29 cellular contexts compared by ENCODE assay signal in genomic region chr13:95432141-95432540, GRCh38.
"Had no signal": no experiment of that assay in that cellular context is flagged by ENCODE, and none has a peak within 500 bp of the region (broad histone marks: within the 10 kb centered on the region; RNA-seq: fewer than 3 reads in every experiment).

No MANE protein-coding gene starts in this region.

- H3K27ac Mint-ChIP-seq: immature natural killer cell; naive thymus-derived CD8-positive, alpha-beta T cell; progenitor cell of endocrine pancreas; stimulated activated naive CD8-positive, alpha-beta T cell treated with anti-CD3 and anti-CD28 coated beads, Interleukin-15, Interleukin-2, amounts not matched to agents 100 ng/mL and 50 ng/mL, for 24 hours; type B pancreatic cell had no signal

- H3K27me3 ChIP-seq: left lung, ovary, right atrium auricular region, suprapubic skin, tibial artery, uterus had no signal

- H3K36me3 ChIP-seq: left lung, lower lobe of right lung, ovary, right atrium auricular region, suprapubic skin, thoracic aorta, tibial artery, uterus had no signal

- DNase-seq: hypothalamus; immature natural killer cell; kidney; left colon; left lung; lower lobe of right lung; mammary epithelial cell; mesenchymal stem cell; naive thymus-derived CD8-positive, alpha-beta T cell; occipital lobe; ovary; stimulated activated CD4-positive, alpha-beta T cell treated with anti-CD3 and anti-CD28 coated beads, Interleukin-12 subunit alpha, Interleukin-12 subunit beta, amount 100 ng/mL, for 4 hours; stimulated activated CD4-positive, alpha-beta T cell treated with anti-CD3 and anti-CD28 coated beads, Interleukin-15, amount 100 ng/mL, for 24 hours; stimulated activated CD4-positive, alpha-beta T cell treated with anti-CD3 and anti-CD28 coated beads, Interleukin-2, amount 100 ng/mL, for 24 hours; stimulated activated CD4-positive, alpha-beta T cell treated with anti-CD3 and anti-CD28 coated beads, Interleukin-4, amount 100 ng/mL, for 1 hour; stimulated activated naive CD4-positive, alpha-beta T cell; tibial artery; uterus had no signal

- H3K36me3 Mint-ChIP-seq: immature natural killer cell; naive thymus-derived CD8-positive, alpha-beta T cell; type B pancreatic cell had no signal

- FAIRE-seq: islet of Langerhans, kidney had no signal

- H3K27me3 Mint-ChIP-seq: progenitor cell of endocrine pancreas; stimulated activated naive CD8-positive, alpha-beta T cell treated with anti-CD3 and anti-CD28 coated beads, Interleukin-15, Interleukin-2, amounts not matched to agents 100 ng/mL and 50 ng/mL, for 24 hours; type B pancreatic cell had no signal

- H3K4me1 Mint-ChIP-seq: immature natural killer cell; naive thymus-derived CD8-positive, alpha-beta T cell; nephron; neural crest cell had no signal

- H3K4me3 ChIP-seq: left lung, lower lobe of right lung, ovary, right atrium auricular region, skin epidermis, suprapubic skin, thoracic aorta, tibial artery, uterus had no signal

- H3K4me3 Mint-ChIP-seq: immature natural killer cell; naive thymus-derived CD8-positive, alpha-beta T cell; nephron; neural crest cell; stimulated activated naive CD8-positive, alpha-beta T cell treated with anti-CD3 and anti-CD28 coated beads, Interleukin-15, Interleukin-2, amounts not matched to agents 100 ng/mL and 50 ng/mL, for 24 hours; type B pancreatic cell had no signal

- H3K27ac ChIP-seq: left lung, lower lobe of right lung, ovary, right atrium auricular region, skin epidermis, suprapubic skin, thoracic aorta, tibial artery, uterus had no signal

- H3K9me3 ChIP-seq: left lung, lower lobe of right lung, ovary, right atrium auricular region, suprapubic skin, thoracic aorta, tibial artery, uterus had no signal

- ATAC-seq: left colon; left lung; lower lobe of right lung; naive thymus-derived CD8-positive, alpha-beta T cell; sciatic nerve had no signal

- H3K9me3 Mint-ChIP-seq: immature natural killer cell; naive thymus-derived CD8-positive, alpha-beta T cell; nephron; stimulated activated naive CD8-positive, alpha-beta T cell treated with anti-CD3 and anti-CD28 coated beads, Interleukin-15, Interleukin-2, amounts not matched to agents 100 ng/mL and 50 ng/mL, for 24 hours; type B pancreatic cell had no signal

- H3K4me1 ChIP-seq: left lung, lower lobe of right lung, right atrium auricular region, suprapubic skin, tibial artery, uterus had no signal
